12 cellular contexts compared by ENCODE assay signal in the genomic region with DNA sequence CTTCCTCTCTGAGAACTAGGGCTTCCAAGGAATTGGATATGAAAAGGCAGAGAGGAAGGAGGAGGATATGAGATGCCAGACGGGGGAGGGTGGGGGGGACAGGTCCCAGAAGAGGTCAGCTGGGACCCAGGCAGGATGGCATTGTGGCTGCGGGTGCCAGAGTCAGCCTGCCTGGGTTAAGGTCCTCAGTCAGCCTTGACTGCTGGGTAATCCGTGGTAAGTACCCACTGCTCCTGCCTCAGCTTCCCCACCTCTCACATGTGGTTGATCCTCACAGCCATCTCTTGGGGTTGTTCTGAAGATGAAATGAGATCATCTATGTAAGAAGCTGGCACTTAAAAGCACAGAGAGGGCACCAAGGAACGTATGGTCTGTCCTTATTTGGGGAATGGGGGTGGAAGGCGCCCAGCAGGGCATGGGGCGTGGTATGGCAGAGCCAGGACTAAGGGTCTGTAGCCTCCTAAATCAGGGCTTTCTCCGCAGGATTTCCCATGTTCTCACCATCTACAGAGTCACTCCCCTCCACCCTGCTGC. TPM values are rescaled to one million over a fixed set of nuclear protein-coding genes. Genes with fewer than 3 reads are reported as not detected.
A peak's percentile ranks its signal among the peaks of the same experiment; 100 is the strongest.
DNase-seq lines count a peak whose midpoint lies in the region; ATAC-seq, FAIRE-seq and TF ChIP-seq lines count a peak whose summit lies in the region.
"Had no signal": no experiment of that assay in that cellular context is flagged by ENCODE, and none has a peak within 500 bp of the region (broad histone marks: within the 10 kb centered on the region; RNA-seq: fewer than 3 reads in every experiment).

No MANE protein-coding gene starts in this region.

- H3K4me1 ChIP-seq in HCT116 (ENCODE audit: control insufficient read depth in 1 of 2, insufficient read depth in 2 of 2, low read length in 2 of 2) (peaks cover 50 to 69% of the 10 kb centered on the region in 2 experiments), mammary epithelial cell (ENCODE audit: insufficient read depth, low read length) (peaks cover 23% of the 10 kb centered on the region), mesenchymal stem cell (ENCODE audit: control insufficient read depth, insufficient read depth, low read depth, low read length) (peaks cover 17% of the 10 kb centered on the region), subcutaneous abdominal adipose tissue (ENCODE audit: control insufficient read depth in 5 of 5, insufficient read depth in 5 of 5, low read length in 5 of 5) (peaks cover 0 to 13% (median 9%) of the 10 kb centered on the region in 5 donors)

- H3K4me3 ChIP-seq in HCT116 (replicated peaks in 1 of 2; ENCODE audit: low read depth in 1 of 2, low read length in 2 of 2) (peak overlapping the region; percentile 20 to 44; a peak in 3 of 4 replicates), mammary epithelial cell (replicated peaks in 1 of 3; ENCODE audit: insufficient read depth in 1 of 3, low read depth in 2 of 3, low read length in 3 of 3) (no peak overlapping the region), mesenchymal stem cell (ENCODE audit: insufficient read depth in 1 of 2, low read depth in 1 of 2, low read length in 2 of 2) (no peak overlapping the region), subcutaneous abdominal adipose tissue (ENCODE audit: low read depth in 1 of 5, low read length in 5 of 5) (peak overlapping the region in 3 of 5 donors; percentile 32 to 64 (median 35))
- H3K4me3 ChIP-seq: gastroesophageal sphincter had no signal

- in situ Hi-C loops in mammary epithelial cell (cut with MboI; ENCODE audit: low sequenced_read_pairs in 2 of 2) = no loop called here

- peak overlapping the region; percentile 17 to 93 for H3K18ac ChIP-seq in mesenchymal stem cell (ENCODE audit: low read depth in 1 of 2, low read length in 2 of 2)

- H2BK5ac ChIP-seq in mesenchymal stem cell (ENCODE audit: low read depth, low read length, poor library complexity, severe bottlenecking) = peak overlapping the region; percentile 94

- H3K23ac ChIP-seq in mesenchymal stem cell (ENCODE audit: low read length in 2 of 2) = no peak overlapping the region

- no peak overlapping the region for H2BK15ac ChIP-seq in mesenchymal stem cell (ENCODE audit: low read depth, poor library complexity, severe bottlenecking)

- H3K4me2 ChIP-seq in HCT116 (ENCODE audit: low read length) = peak overlapping the region; percentile 90
- H3K4me2 ChIP-seq in mammary epithelial cell (ENCODE audit: insufficient read depth, low read depth, low read length) = no peak overlapping the region
- peak overlapping the region; percentile 3 for H3K4me2 ChIP-seq in mesenchymal stem cell (ENCODE audit: low read length, poor library complexity, severe bottlenecking)

- 63% methylated on average over 3 of the region's 7 CpGs for WGBS in mammary epithelial cell (ENCODE audit: low coverage, missing lambda C conversion rate)
- 83% methylated on average over 7 of the region's 7 CpGs for WGBS in mesenchymal stem cell

- H2AFZ ChIP-seq in HCT116 (ENCODE audit: low read depth, low read length, poor library complexity, severe bottlenecking) (no peak overlapping the region), mammary epithelial cell (ENCODE audit: low read depth, low read length) (peak overlapping the region; percentile 17), mesenchymal stem cell (ENCODE audit: low read depth, low read length) (no peak overlapping the region)

- H3K27me3 Mint-ChIP-seq in activated CD8-positive, alpha-beta memory T cell treated with anti-CD3 and anti-CD28 coated beads, Interleukin-2, amount 10 ng/mL, durations not matched to agents 7 days and 5 days = peaks cover 6% of the 10 kb centered on the region

- POLR2A ChIA-PET in HCT116 (lab: Charles Lee) = interaction anchor here (0.9 to 2.5 kb wide), 11 partner anchors 10 to 79 kb away, joined by 3 to 43 read pairs (median 6); a partner anchor contains a TSS

- H3K36me3 ChIP-seq in HCT116 (ENCODE audit: control insufficient read depth in 1 of 2, insufficient read depth in 2 of 2, low read length in 2 of 2) = no peaks in the 10 kb centered on the region
- no peaks in the 10 kb centered on the region for H3K36me3 ChIP-seq in mammary epithelial cell (ENCODE audit: insufficient read depth, low read length)
- no peaks in the 10 kb centered on the region for H3K36me3 ChIP-seq in mesenchymal stem cell (ENCODE audit: control insufficient read depth in 1 of 2, insufficient read depth in 2 of 2, low read depth in 1 of 2, low read length in 2 of 2)
- H3K36me3 ChIP-seq in subcutaneous abdominal adipose tissue (ENCODE audit: control insufficient read depth in 5 of 5, insufficient read depth in 5 of 5, low read length in 5 of 5) = no peaks in the 10 kb centered on the region
- H3K36me3 ChIP-seq: gastroesophageal sphincter, neutrophil had no signal

- H3K4me3 Mint-ChIP-seq in activated CD8-positive, alpha-beta memory T cell treated with anti-CD3 and anti-CD28 coated beads, Interleukin-2, amount 10 ng/mL, durations not matched to agents 7 days and 5 days = no peak overlapping the region
- H3K4me3 Mint-ChIP-seq: B cell, HFFc6 had no signal

- BruUV-seq in HCT116 (replicated peaks; lab: Mats Ljungman, UMichigan) (TSS peak; percentile 98), mammary epithelial cell (replicated peaks; lab: Mats Ljungman, UMichigan) (no TSS peak)

- no peak for TF ChIP-seq POLR2A in HCT116 (IDR thresholded peaks at IDR 0.05; ENCODE audit: borderline replicate concordance, extremely low read depth, insufficient read depth, insufficient read length)

- H2BK120ac ChIP-seq in mesenchymal stem cell (ENCODE audit: low read depth, low read length) = peak overlapping the region; percentile 7

- no peaks in the 10 kb centered on the region for H3K9me3 Mint-ChIP-seq in activated CD8-positive, alpha-beta memory T cell treated with anti-CD3 and anti-CD28 coated beads, Interleukin-2, amount 10 ng/mL, durations not matched to agents 7 days and 5 days (ENCODE audit: low read depth)
- H3K9me3 Mint-ChIP-seq: HFFc6 had no signal

- CTCF ChIA-PET in HCT116 (lab: Charles Lee) = interaction anchor here (0.8 to 1.3 kb wide), 6 partner anchors 10 to 35 kb away, joined by 3 to 7 read pairs (median 4); a partner anchor contains a TSS
- CTCF ChIA-PET in mammary epithelial cell (lab: Charles Lee; ENCODE audit: low non-redundant PET) = no interaction called here
- CTCF ChIA-PET in activated CD8-positive, alpha-beta memory T cell treated with anti-CD3 and anti-CD28 coated beads, Interleukin-2, amount 10 ng/mL, durations not matched to agents 7 days and 5 days (lab: Charles Lee) = no interaction called here

- H3K9me3 ChIP-seq in HCT116 (ENCODE audit: control insufficient read depth in 1 of 2, insufficient read depth in 1 of 2, low read depth in 1 of 2, low read length in 2 of 2) (no peaks in the 10 kb centered on the region), mammary epithelial cell (replicated peaks; ENCODE audit: insufficient read depth, low read length) (no peaks in the 10 kb centered on the region), mesenchymal stem cell (ENCODE audit: control insufficient read depth, low read length) (no peaks in the 10 kb centered on the region), subcutaneous abdominal adipose tissue (ENCODE audit: control insufficient read depth in 5 of 5, low read length in 5 of 5) (no peaks in the 10 kb centered on the region)
- H3K9me3 ChIP-seq: gastroesophageal sphincter, neutrophil had no signal

- peak overlapping the region; percentile 15 for H4K91ac ChIP-seq in mesenchymal stem cell (ENCODE audit: low read length)

- peak overlapping the region; percentile 97 for H2AK5ac ChIP-seq in mesenchymal stem cell (ENCODE audit: low read length, severe bottlenecking)

- ATAC-seq in HCT116 = peak; percentile 37
- no peak for ATAC-seq in GM21367 (IDR thresholded peaks at IDR 0.05; ENCODE audit: unreplicated experiment)
- no peak for ATAC-seq in activated CD8-positive, alpha-beta memory T cell treated with anti-CD3 and anti-CD28 coated beads, Interleukin-2, amount 10 ng/mL, durations not matched to agents 7 days and 5 days

- DNase-seq in HCT116 (ENCODE audit: low read depth, low spot score) (no peak), mammary epithelial cell (no peak), mesenchymal stem cell (no peak), GM19239 (ENCODE audit: insufficient read length, low spot score) (no peak)
- DNase-seq in activated CD8-positive, alpha-beta memory T cell treated with anti-CD3 and anti-CD28 coated beads, Interleukin-2, amount 10 ng/mL, durations not matched to agents 7 days and 5 days = no peak
- DNase-seq in stimulated activated naive CD4-positive, alpha-beta T cell (lab: John Stamatoyannopoulos, UW) = no peak

- no peaks in the 10 kb centered on the region for H3K79me1 ChIP-seq in mesenchymal stem cell (replicated peaks; ENCODE audit: low read length, poor library complexity, severe bottlenecking)

- H3K27ac Mint-ChIP-seq in activated CD8-positive, alpha-beta memory T cell treated with anti-CD3 and anti-CD28 coated beads, Interleukin-2, amount 10 ng/mL, durations not matched to agents 7 days and 5 days = no peak overlapping the region
- H3K27ac Mint-ChIP-seq: B cell, HFFc6 had no signal

- dilution Hi-C loops in mammary epithelial cell (cut with HindIII; ENCODE audit: low sequenced_read_pairs) = no loop called here

- H3K79me2 ChIP-seq in HCT116 (ENCODE audit: insufficient read depth, low read length) (no peaks in the 10 kb centered on the region), mammary epithelial cell (ENCODE audit: insufficient read depth, low read length) (no peaks in the 10 kb centered on the region)

- H3K14ac ChIP-seq in mesenchymal stem cell (ENCODE audit: low read length in 2 of 2) = peak overlapping the region in 1 of 2 experiments; percentile 48

- peak overlapping the region; percentile 19 to 29 for H3K4ac ChIP-seq in mesenchymal stem cell (ENCODE audit: low read depth in 1 of 2, low read length in 2 of 2)

- peak overlapping the region in 1 of 2 experiments; percentile 97 for H2BK12ac ChIP-seq in mesenchymal stem cell (ENCODE audit: low read length in 2 of 2)

- H3K9me2 ChIP-seq in HCT116 (ENCODE audit: insufficient read depth) = no peaks in the 10 kb centered on the region

- H3K36me3 Mint-ChIP-seq in activated CD8-positive, alpha-beta memory T cell treated with anti-CD3 and anti-CD28 coated beads, Interleukin-2, amount 10 ng/mL, durations not matched to agents 7 days and 5 days = no peaks in the 10 kb centered on the region

- H3K27ac ChIP-seq in HCT116 (ENCODE audit: low read depth, low read length) = peak overlapping the region; percentile 93
- peak overlapping the region; percentile 47 for H3K27ac ChIP-seq in mammary epithelial cell (ENCODE audit: insufficient read depth, low read depth, low read length)
- H3K27ac ChIP-seq in mesenchymal stem cell (ENCODE audit: low read length, poor library complexity, severe bottlenecking) = peak overlapping the region; percentile 92
- H3K27ac ChIP-seq in subcutaneous abdominal adipose tissue (ENCODE audit: low read depth, low read length) = no peak overlapping the region
- H3K27ac ChIP-seq: neutrophil had no signal

- H3K4me1 Mint-ChIP-seq in activated CD8-positive, alpha-beta memory T cell treated with anti-CD3 and anti-CD28 coated beads, Interleukin-2, amount 10 ng/mL, durations not matched to agents 7 days and 5 days = no peaks in the 10 kb centered on the region
- H3K4me1 Mint-ChIP-seq: B cell had no signal

- no peak for TF ChIP-seq RAD21 in HCT116 (IDR thresholded peaks at IDR 0.05; ENCODE audit: low read depth)

- H3K9ac ChIP-seq in HCT116 (ENCODE audit: low read length) (peak overlapping the region; percentile 65), mammary epithelial cell (ENCODE audit: insufficient read depth, low read length) (peak overlapping the region; percentile 67), mesenchymal stem cell (ENCODE audit: low read length) (peak overlapping the region; percentile 62), subcutaneous abdominal adipose tissue (ENCODE audit: low read length in 5 of 5) (peak overlapping the region in 1 of 5 donors; percentile 67)

- RAD21 ChIA-PET in HCT116 (lab: Charles Lee; ENCODE audit: low non-redundant PET in 1 of 2, low total read pairs in 2 of 2, uncharacterized antibody in 2 of 2, unreplicated experiment in 2 of 2) = interaction anchor here (0.5 to 1.3 kb wide), 6 partner anchors 16 to 78 kb away, joined by 3 to 8 read pairs (median 4); a partner anchor contains a TSS

- H3K27me3 ChIP-seq in HCT116 (ENCODE audit: insufficient read depth, low read length) (no peaks in the 10 kb centered on the region), mammary epithelial cell (ENCODE audit: insufficient read depth, low read length) (no peaks in the 10 kb centered on the region), mesenchymal stem cell (ENCODE audit: control insufficient read depth in 1 of 2, insufficient read depth in 1 of 2, low read length in 2 of 2) (no peaks in the 10 kb centered on the region), subcutaneous abdominal adipose tissue (ENCODE audit: control insufficient read depth in 5 of 5, insufficient read depth in 4 of 5, low read length in 5 of 5) (no peaks in the 10 kb centered on the region)
- H3K27me3 ChIP-seq: gastroesophageal sphincter had no signal

- intact Hi-C loops in HCT116 (cut with micrococcal nuclease) = no loop called here
- intact Hi-C loops in mammary epithelial cell (cut with micrococcal nuclease) = no loop called here

- FAIRE-seq in GM19239 (lab: Jason Lieb, UNC) = no peak

- H4K8ac ChIP-seq in mesenchymal stem cell (ENCODE audit: low read length) = peak overlapping the region; percentile 5

- TF ChIP-seq CTCF in HCT116 (IDR thresholded peaks at IDR 0.05 in 2 of 3, conservative IDR thresholded peaks at IDR 0.05 in 1 of 3; ENCODE audit: borderline replicate concordance in 1 of 3, insufficient read depth in 1 of 3, low read depth in 2 of 3, low read length in 2 of 3) (no peak), mammary epithelial cell (conservative IDR thresholded peaks at IDR 0.05 in 1 of 2, IDR thresholded peaks at IDR 0.05 in 1 of 2; ENCODE audit: extremely low read depth in 1 of 2, insufficient read depth in 1 of 2, low read depth in 1 of 2, low read length in 2 of 2) (no peak)

- no peaks in the 10 kb centered on the region for H4K20me1 ChIP-seq in HCT116 (ENCODE audit: insufficient read depth)
- no peaks in the 10 kb centered on the region for H4K20me1 ChIP-seq in mammary epithelial cell (ENCODE audit: insufficient read depth, low read length)

RNA-seq across cellular contexts. Expression of a gene that starts 23.8 kb away (rescaled TPM):
- total RNA-seq in HCT116 (2021; ENCODE audit: unreplicated experiment) (200 TPM), mammary epithelial cell (10 to 100 TPM in 1 of 2 donors, under 1 TPM in 1; 0.49 to 10.3 TPM)
- 284 and 412 TPM in 2 replicates for polyA plus RNA-seq in HCT116 (2012)
- 2.4 TPM for polyA plus RNA-seq in mammary epithelial cell
- polyA minus RNA-seq in mammary epithelial cell = 12.4 TPM
- polyA plus RNA-seq in mesenchymal stem cell (2013, experiment 1 of 2) = 0.04 TPM
- polyA plus RNA-seq in mesenchymal stem cell (2013, experiment 2 of 2) = 0.07 TPM
- total RNA-seq in activated CD8-positive, alpha-beta memory T cell treated with anti-CD3 and anti-CD28 coated beads, Interleukin-2, amount 10 ng/mL, durations not matched to agents 7 days and 5 days = under 1 TPM; 0.16 to 0.79 TPM

RNA-seq across cellular contexts. Expression of a gene that starts 51.8 kb away (rescaled TPM):
- total RNA-seq in HCT116 (2021; ENCODE audit: unreplicated experiment) (85.9 TPM), mammary epithelial cell (10 to 100 TPM; 68.8 to 94.0 TPM)
- polyA plus RNA-seq in HCT116 (2012) = 57.2 and 67.7 TPM in 2 replicates
- polyA plus RNA-seq in mammary epithelial cell = 71.5 TPM
- polyA minus RNA-seq in mammary epithelial cell = 153 TPM
- polyA plus RNA-seq in mesenchymal stem cell (2013, experiment 1 of 2) = 45.3 TPM
- polyA plus RNA-seq in mesenchymal stem cell (2013, experiment 2 of 2) = 44.4 TPM
- 10 to 100 TPM; 38.3 to 40.4 TPM for total RNA-seq in activated CD8-positive, alpha-beta memory T cell treated with anti-CD3 and anti-CD28 coated beads, Interleukin-2, amount 10 ng/mL, durations not matched to agents 7 days and 5 days

Comparison
In these comparisons a context has a peak if more than half of its experiments do, and no peak if none do; other contexts are left out.
1. H3K4me3 ChIP-seq: peak in HCT116 (2 of 2) and subcutaneous abdominal adipose tissue (3 of 5); none in mammary epithelial cell (0 of 3) and mesenchymal stem cell (0 of 2).
2. RNA of a gene that starts 23.8 kb away (total RNA-seq): 200 TPM in HCT116 (single experiment); 0.49 to 10.3 TPM in mammary epithelial cell and 0.16 to 0.79 TPM in activated CD8-positive, alpha-beta memory T cell treated with anti-CD3 and anti-CD28 coated beads, Interleukin-2, amount 10 ng/mL, durations not matched to agents 7 days and 5 days; every median in the first group is over 10 times any median in the second.